ENCODE assay signal across 8 cellular contexts in the genomic region with DNA sequence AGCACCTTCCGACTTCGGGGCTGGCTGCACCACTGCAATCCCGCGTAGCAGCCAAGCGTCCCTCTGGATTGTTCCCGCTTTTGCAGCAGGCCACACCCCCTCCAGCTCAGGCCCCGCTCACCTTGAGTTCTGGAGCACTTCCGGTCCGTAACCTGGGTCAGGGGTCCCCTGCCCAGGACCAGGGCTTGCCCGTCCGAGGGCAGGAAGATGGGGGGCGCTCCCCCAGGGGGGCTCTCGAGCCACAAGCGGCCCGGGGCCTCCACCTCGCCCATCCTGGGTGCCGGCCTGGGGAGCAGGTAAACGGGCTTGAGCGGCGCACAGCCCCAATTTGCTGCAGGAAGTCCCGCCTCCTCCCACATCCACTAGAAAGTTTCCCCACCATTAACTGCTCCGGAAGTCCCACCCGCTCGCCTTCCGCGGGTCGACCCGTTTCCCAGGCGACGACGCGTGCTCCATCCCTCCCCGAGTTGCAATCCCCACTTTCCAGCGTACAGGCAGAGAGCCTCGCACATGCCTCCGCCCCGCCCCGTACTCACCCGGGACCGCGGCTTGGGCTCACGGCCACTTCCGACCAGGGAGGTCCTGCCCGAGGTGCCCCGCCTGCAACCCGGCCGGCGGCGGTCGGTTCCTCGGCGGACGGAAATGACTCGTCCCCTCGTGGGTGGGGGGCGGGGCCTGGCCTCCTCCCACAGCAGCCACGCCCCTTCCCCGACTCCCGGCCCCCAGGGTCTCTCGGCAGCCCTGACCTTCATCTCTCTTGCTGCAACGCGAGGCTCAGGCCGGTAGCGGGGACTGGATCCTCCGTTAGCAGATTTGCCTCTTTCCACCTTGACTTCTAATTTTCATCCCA. TPM values are rescaled to one million over a fixed set of nuclear protein-coding genes. Genes with fewer than 3 reads are reported as not detected.
DNase-seq lines count a peak whose midpoint lies in the region; ATAC-seq and TF ChIP-seq lines count a peak whose summit lies in the region.

Gene PNKP, minus strand, starts transcription at position 644 of the 850 bp plus-strand sequence. Its CDS starts 372 bp downstream, at position 272.

- no peak within 1 kb of the TSS for H3K4me3 Mint-ChIP-seq in Caco-2 (ENCODE audit: unreplicated experiment)

- H3K4me1 ChIP-seq in Caco-2: peaks cover 22% of the 10 kb centered on the region
- H3K4me1 ChIP-seq in mucosa of descending colon (ENCODE audit: low read depth): peaks cover 39% of the 10 kb centered on the region

- H3K4me3 ChIP-seq in Caco-2 (ENCODE audit: low read depth, low read length) (peak within 1 kb of the TSS; percentile 67), epithelial cell of esophagus (ENCODE audit: low read length) (peak within 1 kb of the TSS; percentile 80), mucosa of descending colon (peak within 1 kb of the TSS; percentile 12)
- peak within 1 kb of the TSS; percentile 90 for H3K4me3 ChIP-seq in Jurkat, Clone E6-1 (ENCODE audit: low read length)

- ATAC-seq in GM21515 (IDR thresholded peaks at IDR 0.05; ENCODE audit: unreplicated experiment): peak; percentile 37
- ATAC-seq in mucosa of descending colon: peak; percentile 72

- peaks cover 56% of the 10 kb centered on the region for H3K36me3 Mint-ChIP-seq in Caco-2 (ENCODE audit: insufficient read depth, unreplicated experiment)

- H3K4me1 Mint-ChIP-seq in Caco-2 (ENCODE audit: low read depth, unreplicated experiment): peaks cover 21% of the 10 kb centered on the region

- CTCF ChIA-PET in Caco-2 (lab: Charles Lee): interaction anchor here (1.0 kb wide), 1 partner anchor 10 kb away, joined by 3 read pairs; the partner anchor contains the start of genes AKT1S1 and TBC1D17

- DNase-seq in Caco-2 (peak; percentile 91), OCI-M2 (lab: John Stamatoyannopoulos, UW; ENCODE audit: unreplicated experiment) (peak; percentile 88), activated T-cell treated with anti-CD3 and anti-CD28 coated beads for 24 hours (ENCODE audit: low read depth) (peak; percentile 86), epithelial cell of esophagus (ENCODE audit: low read depth) (peak; percentile 91), mucosa of descending colon (peak; percentile 91 to 94 (median 91))
- peak; percentile 91 for DNase-seq in Jurkat, Clone E6-1 (ENCODE audit: low read depth, low spot score)
- peak; percentile 82 for DNase-seq in stimulated activated CD8-positive, alpha-beta memory T cell treated with anti-CD3 and anti-CD28 coated beads, Interleukin-4, amount 100 ng/mL, for 24 hours (ENCODE audit: low read depth)

- H3K9me3 ChIP-seq in Caco-2 (no peaks in the 10 kb centered on the region), mucosa of descending colon (no peaks in the 10 kb centered on the region)

- H3K36me3 ChIP-seq in Caco-2 (ENCODE audit: control insufficient read depth, insufficient read depth, low read length): peaks cover 13% of the 10 kb centered on the region
- peaks cover 9% of the 10 kb centered on the region for H3K36me3 ChIP-seq in mucosa of descending colon (ENCODE audit: low read depth)

- BruUV-seq in Caco-2 (replicated peaks; lab: Mats Ljungman, UMichigan): no TSS peak

- no peaks in the 10 kb centered on the region for H3K9me3 Mint-ChIP-seq in Caco-2 (ENCODE audit: unreplicated experiment)

- H3K27me3 Mint-ChIP-seq in Caco-2 (ENCODE audit: insufficient read depth, unreplicated experiment): no peaks in the 10 kb centered on the region

- intact Hi-C loops in Caco-2 (cut with micrococcal nuclease; ENCODE audit: unreplicated experiment): loop anchor here (5.0 kb wide), 1 partner anchor 190 kb away; the partner anchor contains the start of gene PRMT1
- intact Hi-C loops in mucosa of descending colon (cut with DNase I, micrococcal nuclease): no loop called here

- no peak for TF ChIP-seq CTCF in Caco-2 (IDR thresholded peaks at IDR 0.05; ENCODE audit: insufficient read depth in 1 of 2, low read depth in 1 of 2, low read length in 1 of 2, severe bottlenecking in 1 of 2, unreplicated experiment in 1 of 2)
- TF ChIP-seq CTCF in epithelial cell of esophagus (IDR thresholded peaks at IDR 0.05; ENCODE audit: insufficient read depth, low read depth, low read length, missing control alignments): no peak
- no peak for TF ChIP-seq CTCF in mucosa of descending colon (IDR thresholded peaks at IDR 0.05)

- H3K27me3 ChIP-seq in Caco-2 (replicated peaks; ENCODE audit: control insufficient read depth, insufficient read depth, low read length): no peaks in the 10 kb centered on the region

- POLR2A ChIA-PET in Caco-2 (lab: Charles Lee): interaction anchor here (0.6 to 2.0 kb wide), 3 partner anchors 10 to 227 kb away, joined by 4 to 12 read pairs (median 4); partner anchors contain the start of genes AKT1S1, RRAS and TBC1D17

- peak within 1 kb of the TSS; percentile 98 for H3K27ac Mint-ChIP-seq in Caco-2 (ENCODE audit: unreplicated experiment)

RNA-seq across cellular contexts. Expression of gene PNKP, which starts in this region (rescaled TPM):
- total RNA-seq in Caco-2 (2022) (130 and 147 TPM in 2 replicates), mucosa of descending colon (100 to 1,000 TPM in 2 of 3 donors, 10 to 100 TPM in 1; 84.3 to 114 (median 111) TPM)
- polyA plus RNA-seq in Jurkat, Clone E6-1 (2012; ENCODE audit: insufficient read depth, insufficient read length): 75.9 TPM

Comparison
In these comparisons a context has a peak if more than half of its experiments do, and no peak if none do; other contexts are left out.
1. Peak in every context shown above with its lines: DNase-seq, ATAC-seq and H3K4me3 ChIP-seq.
2. H3K4me3 ChIP-seq: peak in every context shown above with its lines; median percentile 90 in Jurkat, Clone E6-1; 80 in epithelial cell of esophagus; 67 in Caco-2; 12 in mucosa of descending colon.